ENCODE assay signal across 8 cellular contexts in genomic region chr7:24227603-24228359, GRCh38. TPM values are rescaled to one million over a fixed set of nuclear protein-coding genes. Genes with fewer than 3 reads are reported as not detected.
DNase-seq lines count a peak whose midpoint lies in the region; ATAC-seq and TF ChIP-seq lines count a peak whose summit lies in the region.

No MANE protein-coding gene starts in this region.

- H3K27me3 Mint-ChIP-seq in activated naive CD8-positive, alpha-beta T cell treated with anti-CD3 and anti-CD28 coated beads, Interleukin-2, amount 50 U/mL, for 24 hours: peaks cover 19% of the 10 kb centered on the region

- H3K9me3 Mint-ChIP-seq in activated naive CD8-positive, alpha-beta T cell treated with anti-CD3 and anti-CD28 coated beads, Interleukin-2, amount 50 U/mL, for 24 hours: peaks cover 8% of the 10 kb centered on the region

- peaks cover 18% of the 10 kb centered on the region for H3K4me1 Mint-ChIP-seq in activated naive CD8-positive, alpha-beta T cell treated with anti-CD3 and anti-CD28 coated beads, Interleukin-2, amount 50 U/mL, for 24 hours

- no peak overlapping the region for H3K27ac Mint-ChIP-seq in activated naive CD8-positive, alpha-beta T cell treated with anti-CD3 and anti-CD28 coated beads, Interleukin-2, amount 50 U/mL, for 24 hours

- no peaks in the 10 kb centered on the region for H3K36me3 Mint-ChIP-seq in activated naive CD8-positive, alpha-beta T cell treated with anti-CD3 and anti-CD28 coated beads, Interleukin-2, amount 50 U/mL, for 24 hours (ENCODE audit: low read depth)

- peak; percentile 82 for ATAC-seq in GM21529 (IDR thresholded peaks at IDR 0.05; ENCODE audit: unreplicated experiment)
- ATAC-seq in activated naive CD8-positive, alpha-beta T cell treated with anti-CD3 and anti-CD28 coated beads, Interleukin-2, amount 50 U/mL, for 24 hours: peak; percentile 88
- no peak for ATAC-seq in esophagus mucosa

- DNase-seq in GM13976 (ENCODE audit: low spot score) (peak; percentile 40), KBM-7 (peak; percentile 75), superior temporal gyrus (ENCODE audit: extremely low spot score) (no peak), UCSD-AML1 (lab: John Stamatoyannopoulos, UW; ENCODE audit: unreplicated experiment) (no peak), GM19240 (ENCODE audit: insufficient read length, low spot score) (no peak)
- peak; percentile 24 for DNase-seq in activated naive CD8-positive, alpha-beta T cell treated with anti-CD3 and anti-CD28 coated beads, Interleukin-2, amount 50 U/mL, for 24 hours

- TF ChIP-seq CTCF in GM13976 (IDR thresholded peaks at IDR 0.05; ENCODE audit: borderline replicate concordance, control extremely low read depth, extremely low read depth, insufficient read depth, missing control alignments): no peak

- H3K4me3 Mint-ChIP-seq in activated naive CD8-positive, alpha-beta T cell treated with anti-CD3 and anti-CD28 coated beads, Interleukin-2, amount 50 U/mL, for 24 hours: no peak overlapping the region

- in situ Hi-C loops in GM13976 (cut with MboI; ENCODE audit: low sequenced_read_pairs, unreplicated experiment) (no loop called here), KBM-7 (cut with MboI; ENCODE audit: low pct_unique_long_range_greater_than_20kb, low sequenced_read_pairs) (no loop called here)

RNA-seq across cellular contexts. Expression of gene NPY, which starts 56.2 kb away (rescaled TPM):
- not detected for total RNA-seq in esophagus mucosa

Comparison
In these comparisons a context has a peak if more than half of its experiments do, and no peak if none do; other contexts are left out.
1. DNase-seq: peak in GM13976 (single experiment), KBM-7 (single experiment) and activated naive CD8-positive, alpha-beta T cell treated with anti-CD3 and anti-CD28 coated beads, Interleukin-2, amount 50 U/mL, for 24 hours (single experiment); none in superior temporal gyrus (single experiment), UCSD-AML1 (single experiment) and GM19240 (single experiment).